ENCODE assay signal across 12 cellular contexts in the genomic region with DNA sequence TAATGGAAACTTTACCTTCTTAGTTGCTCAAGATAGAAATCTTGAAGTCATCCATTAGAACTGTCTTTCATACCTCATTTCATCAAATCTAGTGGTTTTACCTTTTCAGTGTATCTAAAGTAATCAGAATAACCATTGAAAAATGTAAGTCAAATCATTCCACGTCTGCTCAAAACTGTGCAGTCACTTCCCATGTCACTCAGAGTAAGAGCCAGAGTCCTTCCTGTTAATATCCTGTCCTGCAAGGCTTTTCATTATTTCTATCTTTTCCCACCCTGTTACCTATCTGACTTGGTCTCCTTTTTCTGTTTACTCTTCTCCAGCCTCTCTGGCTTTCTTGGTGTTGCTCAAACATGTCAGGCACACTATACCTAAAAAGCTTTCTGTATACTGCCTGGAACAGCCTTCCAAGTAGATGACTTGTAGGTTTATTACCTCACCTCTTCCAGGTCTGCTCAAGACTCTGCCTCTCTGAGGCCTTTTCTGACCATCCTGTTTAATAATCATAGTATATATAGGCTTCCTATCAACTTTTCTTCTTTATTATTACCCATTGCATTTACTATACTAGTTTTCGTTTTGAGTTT. TPM values are rescaled to one million over a fixed set of nuclear protein-coding genes. Genes with fewer than 3 reads are reported as not detected.
DNase-seq lines count a peak whose midpoint lies in the region; ATAC-seq and TF ChIP-seq lines count a peak whose summit lies in the region.
"Had no signal": no experiment of that assay in that cellular context is flagged by ENCODE, and none has a peak within 500 bp of the region (broad histone marks: within the 10 kb centered on the region; RNA-seq: fewer than 3 reads in every experiment).

No MANE protein-coding gene starts in this region.

- 0 out of 2 replicates have a peak overlapping the region, but pooled peaks have one; percentile 5 for H3K4me2 ChIP-seq in SK-N-SH
- peak overlapping the region; percentile 61 for H3K4me2 ChIP-seq in PC-3 (ENCODE audit: low read length)

- H3K4me1 ChIP-seq in SK-N-SH (ENCODE audit: control insufficient read depth in 1 of 2, insufficient read depth in 2 of 2, low read depth in 1 of 2, low read length in 1 of 2) (peaks cover 3 to 4% of the 10 kb centered on the region in 2 experiments; a peak in 3 of 4 replicates), PC-3 (ENCODE audit: insufficient read depth, low read length) (peaks cover 16% of the 10 kb centered on the region), neutrophil (ENCODE audit: control insufficient read depth in 1 of 2, insufficient read depth in 1 of 2, low read depth in 1 of 2, low read length in 1 of 2) (peaks cover 19 to 21% of the 10 kb centered on the region in 2 experiments)

- H3K27me3 ChIP-seq in SK-N-SH (ENCODE audit: insufficient read depth) (no peaks in the 10 kb centered on the region), PC-3 (ENCODE audit: low read length) (no peaks in the 10 kb centered on the region), neutrophil (no peaks in the 10 kb centered on the region)

- intact Hi-C loops in PC-3 (cut with micrococcal nuclease) = no loop called here

- H3K27ac ChIP-seq in SK-N-SH (ENCODE audit: low read depth in 2 of 2, low read length in 1 of 2) = no peak overlapping the region
- no peak overlapping the region for H3K27ac ChIP-seq in PC-3 (ENCODE audit: low read length)
- peak overlapping the region; percentile 9 for H3K27ac ChIP-seq in neutrophil
- no peak overlapping the region for H3K27ac ChIP-seq in coronary artery
- H3K27ac ChIP-seq: 22Rv1 had no signal

- WGBS in SK-N-SH (ENCODE audit: low lambda C conversion rate) = 91% methylated on average over 2 of the region's 2 CpGs

- H3K9me2 ChIP-seq in SK-N-SH = no peaks in the 10 kb centered on the region
- H3K9me2 ChIP-seq in PC-3 (replicated peaks; ENCODE audit: low read length) = no peaks in the 10 kb centered on the region

- no peak overlapping the region for H3K4me3 ChIP-seq in SK-N-SH (ENCODE audit: low read depth in 2 of 2, low read length in 1 of 2)
- H3K4me3 ChIP-seq in PC-3 (ENCODE audit: low read length) = peak overlapping the region; percentile 35; the same call in 1 of the 2 replicates
- H3K4me3 ChIP-seq in neutrophil (ENCODE audit: low read depth in 1 of 2, low read length in 1 of 2) = no peak overlapping the region
- no peak overlapping the region for H3K4me3 ChIP-seq in coronary artery

- H3F3A ChIP-seq in SK-N-SH (replicated peaks; ENCODE audit: insufficient read depth) = peaks cover 9% of the 10 kb centered on the region
- no peaks in the 10 kb centered on the region for H3F3A ChIP-seq in PC-3 (ENCODE audit: low read length, unreplicated experiment)

- peaks cover 6 to 43% of the 10 kb centered on the region in 2 experiments for H3K36me3 ChIP-seq in SK-N-SH (replicated peaks in 1 of 2; ENCODE audit: control insufficient read depth in 1 of 2, insufficient read depth in 2 of 2, low read length in 1 of 2)
- peaks cover 47% of the 10 kb centered on the region for H3K36me3 ChIP-seq in PC-3 (ENCODE audit: low read depth, low read length)
- H3K36me3 ChIP-seq in neutrophil = peaks cover 10% of the 10 kb centered on the region

- DNase-seq in SK-N-SH (no peak), PC-3 (no peak), dermis blood vessel endothelial cell (peak; percentile 35), coronary artery (ENCODE audit: low spot score) (no peak)
- DNase-seq in central memory CD4-positive, alpha-beta T cell = no peak
- DNase-seq: activated CD4-positive, alpha-beta T cell treated with anti-CD3 and anti-CD28 coated beads for 1 hour; islet precursor cell; NCI-H1417 treated with DMSO at 0.1 percent for 48 hours had no signal

- peaks cover 76% of the 10 kb centered on the region for H3K79me2 ChIP-seq in SK-N-SH (ENCODE audit: insufficient read depth)
- peaks cover 76% of the 10 kb centered on the region for H3K79me2 ChIP-seq in PC-3 (ENCODE audit: low read length)

- H4K20me1 ChIP-seq in SK-N-SH (ENCODE audit: insufficient read depth) (peaks cover 16% of the 10 kb centered on the region), PC-3 (ENCODE audit: low read length) (peaks cover 13% of the 10 kb centered on the region)

- CTCF ChIA-PET in SK-N-SH (lab: Yijun Ruan, JAX) = no interaction called here
- CTCF ChIA-PET in PC-3 (lab: Charles Lee) = no interaction called here

- BruUV-seq in PC-3 (replicated peaks; lab: Mats Ljungman, UMichigan) = no TSS peak

- H3K9ac ChIP-seq in SK-N-SH = no peak overlapping the region
- no peak overlapping the region for H3K9ac ChIP-seq in PC-3 (ENCODE audit: low read length)

- ATAC-seq in SK-N-SH treated with all-trans-retinoic acid at 6 μM for 48 hours = no peak
- ATAC-seq in PC-3 = no peak
- ATAC-seq in GM18858 (IDR thresholded peaks at IDR 0.05; ENCODE audit: unreplicated experiment) = no peak

- POLR2A ChIA-PET in SK-N-SH (lab: Yijun Ruan, JAX) (no interaction called here), PC-3 (lab: Charles Lee; ENCODE audit: unreplicated experiment) (no interaction called here)

- TF ChIP-seq RAD21 in SK-N-SH (IDR thresholded peaks at IDR 0.05; ENCODE audit: low read length) = no peak

- no peak overlapping the region for H2AFZ ChIP-seq in SK-N-SH (ENCODE audit: low read depth)
- H2AFZ ChIP-seq in PC-3 (ENCODE audit: low read length) = no peak overlapping the region

- no peak for TF ChIP-seq CTCF in SK-N-SH (IDR thresholded peaks at IDR 0.05)
- no peak for TF ChIP-seq CTCF in PC-3 (conservative IDR thresholded peaks at IDR 0.05; ENCODE audit: low read depth, low read length)
- no peak for TF ChIP-seq CTCF in neutrophil (IDR thresholded peaks at IDR 0.05)
- TF ChIP-seq CTCF in coronary artery (IDR thresholded peaks at IDR 0.05) = no peak

- H3K9me3 ChIP-seq in SK-N-SH (no peaks in the 10 kb centered on the region), PC-3 (ENCODE audit: low read length) (0 out of 2 replicates have a peak, but pooled peaks cover 4% of the 10 kb centered on the region), neutrophil (no peaks in the 10 kb centered on the region)

- no peak for TF ChIP-seq EP300 in SK-N-SH (IDR thresholded peaks at IDR 0.05; ENCODE audit: borderline replicate concordance in 1 of 2, low read depth in 1 of 2, low read length in 1 of 2)

TF ChIP-seq in SK-N-SH, 30 proteins besides CTCF, POLR2A, EP300 and RAD21:
- TF ChIP-seq TCF12 (IDR thresholded peaks at IDR 0.05) (no peak), NRF1 (IDR thresholded peaks at IDR 0.05; ENCODE audit: low read depth, low read length) (no peak), TAF1 (IDR thresholded peaks at IDR 0.05; ENCODE audit: borderline replicate concordance, low read depth, low read length) (no peak), YY1 (IDR thresholded peaks at IDR 0.05; ENCODE audit: low read depth) (no peak), FOXJ3 (CRISPR knock-in tag; IDR thresholded peaks at IDR 0.05) (no peak), MXI1 (IDR thresholded peaks at IDR 0.05; ENCODE audit: low read depth, low read length) (no peak), FOSL2 (IDR thresholded peaks at IDR 0.05; ENCODE audit: borderline replicate concordance, low read depth) (no peak), SIN3A (IDR thresholded peaks at IDR 0.05; ENCODE audit: borderline replicate concordance, low read depth, low read length) (no peak)
- TF ChIP-seq, protein P1, sequence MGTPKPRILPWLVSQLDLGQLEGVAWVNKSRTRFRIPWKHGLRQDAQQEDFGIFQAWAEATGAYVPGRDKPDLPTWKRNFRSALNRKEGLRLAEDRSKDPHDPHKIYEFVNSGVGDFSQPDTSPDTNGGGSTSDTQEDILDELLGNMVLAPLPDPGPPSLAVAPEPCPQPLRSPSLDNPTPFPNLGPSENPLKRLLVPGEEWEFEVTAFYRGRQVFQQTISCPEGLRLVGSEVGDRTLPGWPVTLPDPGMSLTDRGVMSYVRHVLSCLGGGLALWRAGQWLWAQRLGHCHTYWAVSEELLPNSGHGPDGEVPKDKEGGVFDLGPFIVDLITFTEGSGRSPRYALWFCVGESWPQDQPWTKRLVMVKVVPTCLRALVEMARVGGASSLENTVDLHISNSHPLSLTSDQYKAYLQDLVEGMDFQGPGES (IDR thresholded peaks at IDR 0.05; ENCODE audit: low read depth, low read length) = no peak

TF ChIP-seq in SK-N-SH treated with all-trans-retinoic acid at 6 μM for 48 hours, 23 proteins besides CTCF, POLR2A, EP300 and RAD21 (continues in another document):
- TF ChIP-seq, protein P2, sequence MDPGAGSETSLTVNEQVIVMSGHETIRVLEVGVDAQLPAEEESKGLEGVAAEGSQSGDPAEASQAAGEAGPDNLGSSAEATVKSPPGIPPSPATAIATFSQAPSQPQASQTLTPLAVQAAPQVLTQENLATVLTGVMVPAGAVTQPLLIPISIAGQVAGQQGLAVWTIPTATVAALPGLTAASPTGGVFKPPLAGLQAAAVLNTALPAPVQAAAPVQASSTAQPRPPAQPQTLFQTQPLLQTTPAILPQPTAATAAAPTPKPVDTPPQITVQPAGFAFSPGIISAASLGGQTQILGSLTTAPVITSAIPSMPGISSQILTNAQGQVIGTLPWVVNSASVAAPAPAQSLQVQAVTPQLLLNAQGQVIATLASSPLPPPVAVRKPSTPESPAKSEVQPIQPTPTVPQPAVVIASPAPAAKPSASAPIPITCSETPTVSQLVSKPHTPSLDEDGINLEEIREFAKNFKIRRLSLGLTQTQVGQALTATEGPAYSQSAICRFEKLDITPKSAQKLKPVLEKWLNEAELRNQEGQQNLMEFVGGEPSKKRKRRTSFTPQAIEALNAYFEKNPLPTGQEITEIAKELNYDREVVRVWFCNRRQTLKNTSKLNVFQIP (CRISPR knock-in tag; IDR thresholded peaks at IDR 0.05; ENCODE audit: borderline replicate concordance, low read depth) = no peak
- TF ChIP-seq ZFP30 (CRISPR knock-in tag; IDR thresholded peaks at IDR 0.05) = no peak

RNA-seq across cellular contexts. Expression of a gene that starts 3.4 kb away (rescaled TPM):
- polyA plus RNA-seq in SK-N-SH (2012; rRNA removed) = 1.8 and 2.2 TPM in 2 replicates
- polyA plus RNA-seq in SK-N-SH (2012; cell fraction: cytosol; rRNA removed) = 3.0 and 3.5 TPM in 2 replicates
- 1.2 and 1.3 TPM in 2 replicates for polyA plus RNA-seq in SK-N-SH (2012; cell fraction: nucleus; rRNA removed)
- total RNA-seq in PC-3 (2014; rRNA removed) (10.5 and 15.0 TPM in 2 replicates), dermis blood vessel endothelial cell (10.2 and 14.4 TPM in 2 replicates)

RNA-seq across cellular contexts. Expression of a gene that starts 40.8 kb away (rescaled TPM):
- polyA plus RNA-seq in SK-N-SH (2012; rRNA removed) = 3.6 and 4.7 TPM in 2 replicates
- 3.7 and 4.7 TPM in 2 replicates for polyA plus RNA-seq in SK-N-SH (2012; cell fraction: cytosol; rRNA removed)
- polyA plus RNA-seq in SK-N-SH (2012; cell fraction: nucleus; rRNA removed) = 5.6 and 12.3 TPM in 2 replicates
- total RNA-seq in PC-3 (2014; rRNA removed) (5.4 and 9.0 TPM in 2 replicates), dermis blood vessel endothelial cell (7.4 and 7.7 TPM in 2 replicates)

RNA-seq across cellular contexts. Expression of a gene that starts 40.9 kb away (rescaled TPM):
- 11.5 and 15.8 TPM in 2 replicates for polyA plus RNA-seq in SK-N-SH (2012; rRNA removed)
- 12.1 and 15.1 TPM in 2 replicates for polyA plus RNA-seq in SK-N-SH (2012; cell fraction: cytosol; rRNA removed)
- polyA plus RNA-seq in SK-N-SH (2012; cell fraction: nucleus; rRNA removed) = 4.8 and 7.8 TPM in 2 replicates
- total RNA-seq in PC-3 (2014; rRNA removed) = 44.7 and 49.2 TPM in 2 replicates
- total RNA-seq in dermis blood vessel endothelial cell = 25.4 and 30.1 TPM in 2 replicates
